Comparison of ENCODE assay signal across 2 cellular contexts in genomic region chr9:34195143-34195542, GRCh38.
TF ChIP-seq lines count a peak whose summit lies in the region.

No MANE protein-coding gene starts in this region.

TF ChIP-seq in HepG2, 621 proteins besides CTCF, POLR2A, EP300 and RAD21:
- TF ChIP-seq ATF7 (IDR thresholded peaks at IDR 0.05): peak; percentile 54; the same call in 1 of the 2 replicates
- no peak for TF ChIP-seq ATF7 (CRISPR knock-in tag; IDR thresholded peaks at IDR 0.05)
- no peak for TF ChIP-seq ZNF205 (CRISPR knock-in tag; IDR thresholded peaks at IDR 0.05)
TF ChIP-seq in HepG2: peak in this region for 1.

TF ChIP-seq in GM12878, 131 proteins besides CTCF, POLR2A, EP300 and RAD21:
- peak; percentile 83 for TF ChIP-seq ATF7 (IDR thresholded peaks at IDR 0.05; ENCODE audit: low read depth)
- no peak for TF ChIP-seq TARDBP (IDR thresholded peaks at IDR 0.05; ENCODE audit: borderline replicate concordance)
- TF ChIP-seq NBN (IDR thresholded peaks at IDR 0.05): no peak
- TF ChIP-seq ZNF217 (IDR thresholded peaks at IDR 0.05): no peak
